ENCODE assay signal across 18 cellular contexts in the genomic region with DNA sequence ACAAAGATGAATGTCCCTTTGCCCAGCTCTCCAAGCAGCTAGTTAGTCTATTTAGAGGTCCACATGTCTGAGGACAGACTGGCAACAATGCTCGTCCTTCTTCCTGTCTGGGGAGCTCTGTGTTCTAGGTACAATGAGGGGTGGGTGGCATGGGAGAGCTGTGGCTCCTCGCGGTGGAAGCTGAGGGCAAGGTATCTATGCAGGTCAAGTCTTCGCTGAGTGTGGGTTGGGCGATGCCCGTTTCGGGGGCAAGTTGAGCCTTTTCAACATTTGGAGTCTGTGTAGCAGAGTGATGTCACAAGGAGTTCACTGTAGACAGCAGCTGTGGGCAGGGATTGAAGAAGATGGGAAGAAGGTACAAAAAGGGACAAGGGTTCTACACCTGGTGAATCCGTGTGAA.
A peak's percentile ranks its signal among the peaks of the same experiment; 100 is the strongest.
DNase-seq lines count a peak whose midpoint lies in the region; ATAC-seq and TF ChIP-seq lines count a peak whose summit lies in the region.
"Had no signal": no experiment of that assay in that cellular context is flagged by ENCODE, and none has a peak within 500 bp of the region (broad histone marks: within the 10 kb centered on the region; RNA-seq: fewer than 3 reads in every experiment).

No MANE protein-coding gene starts in this region.

- H4K20me1 ChIP-seq in Karpas-422 (ENCODE audit: insufficient read depth, low read depth, low read length), result no peaks in the 10 kb centered on the region
- H4K20me1 ChIP-seq: BLaER1 had no signal

- no peaks in the 10 kb centered on the region for H3K9me3 ChIP-seq in Karpas-422 (ENCODE audit: low read length)
- H3K9me3 ChIP-seq in CD8-positive, alpha-beta T cell (ENCODE audit: low read length), result no peaks in the 10 kb centered on the region
- H3K9me3 ChIP-seq in body of pancreas, result no peaks in the 10 kb centered on the region
- H3K9me3 ChIP-seq: BLaER1, HAP-1 had no signal

- H2AFZ ChIP-seq in Karpas-422 (ENCODE audit: low read length), result no peak overlapping the region

- H3K4me3 Mint-ChIP-seq in brain (no peak overlapping the region), glutamatergic neuron (ENCODE audit: unreplicated experiment) (no peak overlapping the region)
- no peak overlapping the region for H3K4me3 Mint-ChIP-seq in CD8-positive, alpha-beta T cell
- H3K4me3 Mint-ChIP-seq: CD14-positive monocyte; CD4-positive, alpha-beta memory T cell had no signal

- peak overlapping the region; percentile 58 for H3K4me2 ChIP-seq in Karpas-422 (ENCODE audit: low read depth, low read length, poor library complexity, severe bottlenecking)
- H3K4me2 ChIP-seq: BLaER1 had no signal

- POLR2A ChIA-PET in CD8-positive, alpha-beta T cell (lab: Charles Lee), result no interaction called here

- intact Hi-C loops in posterior vena cava (cut with DNase I) (no loop called here), body of pancreas (cut with DNase I) (no loop called here)
- intact Hi-C loops in CD8-positive, alpha-beta T cell (cut with DNase I, micrococcal nuclease), result no loop called here

- H3K27ac Mint-ChIP-seq in brain (peak overlapping the region in 3 of 5 experiments; percentile 28 to 84 (median 54)), glutamatergic neuron (ENCODE audit: unreplicated experiment) (no peak overlapping the region)
- no peak overlapping the region for H3K27ac Mint-ChIP-seq in CD8-positive, alpha-beta T cell
- H3K27ac Mint-ChIP-seq: CD4-positive, alpha-beta memory T cell had no signal

- H3K27me3 ChIP-seq in Karpas-422 (ENCODE audit: low read length) (no peaks in the 10 kb centered on the region), body of pancreas (no peaks in the 10 kb centered on the region)
- H3K27me3 ChIP-seq in CD8-positive, alpha-beta T cell (ENCODE audit: insufficient read depth, low read length), result no peaks in the 10 kb centered on the region
- H3K27me3 ChIP-seq: BLaER1 had no signal

- H3K27ac ChIP-seq in Karpas-422 (ENCODE audit: low read length) (peak overlapping the region; percentile 95), coronary artery (no peak overlapping the region), body of pancreas (no peak overlapping the region)
- no peak overlapping the region for H3K27ac ChIP-seq in CD8-positive, alpha-beta T cell (ENCODE audit: low read depth, low read length)
- H3K27ac ChIP-seq: BLaER1, HL-60 had no signal

- H3K4me3 ChIP-seq in Karpas-422 (ENCODE audit: low read length), result no peak overlapping the region
- no peak overlapping the region for H3K4me3 ChIP-seq in coronary artery
- H3K4me3 ChIP-seq in CD8-positive, alpha-beta T cell (ENCODE audit: low read depth, low read length), result no peak overlapping the region
- no peak overlapping the region for H3K4me3 ChIP-seq in body of pancreas
- H3K4me3 ChIP-seq: BLaER1, HAP-1 had no signal

- no peaks in the 10 kb centered on the region for H3K9me2 ChIP-seq in Karpas-422 (replicated peaks; ENCODE audit: insufficient read depth, low read length)

- DNase-seq in Karpas-422 (no peak), coronary artery (ENCODE audit: low spot score) (peak; percentile 65), posterior vena cava (ENCODE audit: low spot score) (peak; percentile 74), glutamatergic neuron (no peak), body of pancreas (no peak)
- DNase-seq in CD8-positive, alpha-beta T cell, result no peak
- DNase-seq: 8988T; Calu3; CD4-positive, alpha-beta memory T cell; DMS79 treated with DMSO at 0.1 percent for 48 hours; GF-D8; IMR-90 had no signal

- H3K9me3 Mint-ChIP-seq in brain (no peaks in the 10 kb centered on the region), glutamatergic neuron (ENCODE audit: unreplicated experiment) (peaks cover 3% of the 10 kb centered on the region)
- no peaks in the 10 kb centered on the region for H3K9me3 Mint-ChIP-seq in CD8-positive, alpha-beta T cell
- H3K9me3 Mint-ChIP-seq: CD14-positive monocyte; CD4-positive, alpha-beta memory T cell had no signal

- TF ChIP-seq CTCF in brain (conservative IDR thresholded peaks at IDR 0.05) (no peak), coronary artery (IDR thresholded peaks at IDR 0.05) (no peak), glutamatergic neuron (IDR thresholded peaks at IDR 0.05; ENCODE audit: partially characterized antibody, unreplicated experiment) (no peak), body of pancreas (IDR thresholded peaks at IDR 0.05) (no peak)
- TF ChIP-seq CTCF in CD8-positive, alpha-beta T cell (IDR thresholded peaks at IDR 0.05), result no peak

- ATAC-seq in CD8-positive, alpha-beta T cell, result no peak
- ATAC-seq in GM19397 (IDR thresholded peaks at IDR 0.05; ENCODE audit: unreplicated experiment) (no peak), body of pancreas (no peak)

- H3K9ac ChIP-seq in Karpas-422 (ENCODE audit: low read length), result peak overlapping the region; percentile 54
- H3K9ac ChIP-seq: BLaER1 had no signal

- WGBS in body of pancreas, 2 donors, result 86 to 91% methylated on average over 8 of the region's 8 CpGs

- TF ChIP-seq POLR2A in body of pancreas (IDR thresholded peaks at IDR 0.05), result no peak

- H3K4me1 ChIP-seq in Karpas-422 (ENCODE audit: low read length), result peaks cover 72% of the 10 kb centered on the region
- no peaks in the 10 kb centered on the region for H3K4me1 ChIP-seq in CD8-positive, alpha-beta T cell (ENCODE audit: insufficient read depth, low read length)
- no peaks in the 10 kb centered on the region for H3K4me1 ChIP-seq in body of pancreas
- H3K4me1 ChIP-seq: HAP-1 had no signal

- H3K36me3 Mint-ChIP-seq in brain (peaks cover 13% of the 10 kb centered on the region), glutamatergic neuron (ENCODE audit: unreplicated experiment) (no peaks in the 10 kb centered on the region)
- H3K36me3 Mint-ChIP-seq in CD8-positive, alpha-beta T cell, result no peaks in the 10 kb centered on the region
- H3K36me3 Mint-ChIP-seq: CD14-positive monocyte; CD4-positive, alpha-beta memory T cell had no signal

- H3K79me2 ChIP-seq in Karpas-422 (ENCODE audit: low read length), result no peaks in the 10 kb centered on the region

- H3K27me3 Mint-ChIP-seq in brain (no peaks in the 10 kb centered on the region), glutamatergic neuron (ENCODE audit: unreplicated experiment) (peaks cover 4% of the 10 kb centered on the region)
- H3K27me3 Mint-ChIP-seq in CD8-positive, alpha-beta T cell (ENCODE audit: low read depth), result peaks cover 14% of the 10 kb centered on the region

- peaks cover 62% of the 10 kb centered on the region for H3K4me1 Mint-ChIP-seq in brain
- peaks cover 3% of the 10 kb centered on the region for H3K4me1 Mint-ChIP-seq in CD8-positive, alpha-beta T cell (ENCODE audit: low read depth)
- peaks cover 16% of the 10 kb centered on the region for H3K4me1 Mint-ChIP-seq in glutamatergic neuron (ENCODE audit: low read depth, unreplicated experiment)
- H3K4me1 Mint-ChIP-seq: CD14-positive monocyte had no signal

- CTCF ChIA-PET in CD8-positive, alpha-beta T cell (lab: Charles Lee), result interaction anchor here (0.5 to 1.4 kb wide), 2 partner anchors 14 to 82 kb away, joined by 3 read pairs; no protein-coding TSS in a partner anchor

- H3K36me3 ChIP-seq in Karpas-422 (ENCODE audit: insufficient read depth, low read length) (no peaks in the 10 kb centered on the region), body of pancreas (replicated peaks in 1 of 2; ENCODE audit: insufficient read depth in 1 of 2, low read depth in 2 of 2) (no peaks in the 10 kb centered on the region)
- H3K36me3 ChIP-seq in CD8-positive, alpha-beta T cell (ENCODE audit: insufficient read depth, low read length), result no peaks in the 10 kb centered on the region
- H3K36me3 ChIP-seq: BLaER1, HAP-1 had no signal

Comparison
In these comparisons a context has a peak if more than half of its experiments do, and no peak if none do; other contexts are left out.
1. DNase-seq: peak in coronary artery (single experiment) and posterior vena cava (single experiment); none in Karpas-422 (single experiment), CD8-positive, alpha-beta T cell (0 of 7), glutamatergic neuron (single experiment) and body of pancreas (0 of 4).
2. H3K27ac Mint-ChIP-seq: peak in brain (3 of 5); none in CD8-positive, alpha-beta T cell (single experiment) and glutamatergic neuron (single experiment).